Comparison of ENCODE assay signal across 8 cellular contexts in genomic region chr10:102743078-102743587, GRCh38. TPM values are rescaled to one million over a fixed set of nuclear protein-coding genes. Genes with fewer than 3 reads are reported as not detected.
DNase-seq lines count a peak whose midpoint lies in the region; ATAC-seq, FAIRE-seq and TF ChIP-seq lines count a peak whose summit lies in the region.

No MANE protein-coding gene starts in this region.

- peak overlapping the region; percentile 19 for H3K4me3 ChIP-seq in astrocyte (ENCODE audit: insufficient read depth, low read depth, low read length)

- no peaks in the 10 kb centered on the region for H3K27me3 Mint-ChIP-seq in CD4-positive, alpha-beta T cell
- H3K27me3 Mint-ChIP-seq in astrocyte (ENCODE audit: low read depth, unreplicated experiment) (no peaks in the 10 kb centered on the region), natural killer cell (ENCODE audit: low read depth in 2 of 2) (no peaks in the 10 kb centered on the region)

- CTCF ChIA-PET in CD4-positive, alpha-beta T cell (lab: Charles Lee): interaction anchor here (0.6 to 4.9 kb wide), 4 partner anchors 11 to 501 kb away, joined by 3 to 30 read pairs (median 4); partner anchors contain the start of genes ARL3 and SFXN2

- POLR2A ChIA-PET in CD4-positive, alpha-beta T cell (lab: Charles Lee): interaction anchor here (0.7 to 3.2 kb wide), 15 partner anchors 9 to 349 kb away, joined by 3 to 32 read pairs (median 5); partner anchors contain the start of genes ARL3, CNNM2, NFKB2 and SFXN2

- no peak for FAIRE-seq in astrocyte (lab: Jason Lieb, UNC)

- intact Hi-C loops in CD4-positive, alpha-beta T cell (cut with DNase I, micrococcal nuclease): loop anchor here (1.0 to 10.0 kb wide), 13 partner anchors 29 to 1698 kb away; partner anchors contain the start of genes ARL3 (in 2 of the 2), CNNM2 (in 2 of the 2), SFXN2 (in 2 of the 2) and HPS6 (in 1 of the 2)
- intact Hi-C loops in natural killer cell (cut with micrococcal nuclease): loop anchor here (1.0 to 2.0 kb wide), 6 partner anchors 29 to 240 kb away; partner anchors contain the start of genes ACTR1A, ARL3, BORCS7 and CNNM2

- peaks cover 10% of the 10 kb centered on the region for H3K36me3 Mint-ChIP-seq in CD4-positive, alpha-beta T cell (ENCODE audit: low read depth)
- H3K36me3 Mint-ChIP-seq in astrocyte (ENCODE audit: low read depth, unreplicated experiment) (peaks cover 1% of the 10 kb centered on the region), natural killer cell (no peaks in the 10 kb centered on the region)

- peak overlapping the region; percentile 94 for H3K4me3 Mint-ChIP-seq in CD4-positive, alpha-beta T cell
- H3K4me3 Mint-ChIP-seq in astrocyte (ENCODE audit: unreplicated experiment) (peak overlapping the region; percentile 99), natural killer cell (peak overlapping the region; percentile 93)

- TF ChIP-seq CTCF in CD4-positive, alpha-beta T cell (IDR thresholded peaks at IDR 0.05): no peak
- no peak for TF ChIP-seq CTCF in astrocyte (IDR thresholded peaks at IDR 0.05; ENCODE audit: insufficient read depth, low read depth, low read length)
- TF ChIP-seq CTCF in natural killer cell (IDR thresholded peaks at IDR 0.05): no peak

- no peak for ATAC-seq in CD4-positive, alpha-beta T cell (ENCODE audit: poor library complexity)
- ATAC-seq in HG03159 (IDR thresholded peaks at IDR 0.05; ENCODE audit: unreplicated experiment) (peak; percentile 2), natural killer cell (no peak), HG02798 (IDR thresholded peaks at IDR 0.05; ENCODE audit: poor library complexity, unreplicated experiment) (no peak)

- H3K9me3 ChIP-seq in CD4-positive, alpha-beta T cell (ENCODE audit: control insufficient read depth, low read length): no peaks in the 10 kb centered on the region
- no peaks in the 10 kb centered on the region for H3K9me3 ChIP-seq in astrocyte (ENCODE audit: insufficient read depth, low read depth, low read length)

- no peaks in the 10 kb centered on the region for H3K36me3 ChIP-seq in astrocyte (ENCODE audit: insufficient read depth, low read length)

- H3K27ac ChIP-seq in CD4-positive, alpha-beta T cell (ENCODE audit: low read depth, low read length): no peak overlapping the region
- H3K27ac ChIP-seq in astrocyte (ENCODE audit: low read depth, low read length): peak overlapping the region; percentile 14

- H4K20me1 ChIP-seq in astrocyte (ENCODE audit: insufficient read depth, low read length): peaks cover 14% of the 10 kb centered on the region

- H2AFZ ChIP-seq in astrocyte (ENCODE audit: low read depth, low read length): peak overlapping the region; percentile 79

- peak overlapping the region; percentile 65 for H3K4me2 ChIP-seq in astrocyte (ENCODE audit: low read length)

- H3K4me1 Mint-ChIP-seq in CD4-positive, alpha-beta T cell (ENCODE audit: low read depth): peaks cover 45% of the 10 kb centered on the region
- H3K4me1 Mint-ChIP-seq in astrocyte (ENCODE audit: low read depth, unreplicated experiment) (peaks cover 26% of the 10 kb centered on the region), natural killer cell (peaks cover 43 to 46% of the 10 kb centered on the region in 2 donors)

- H3K9ac ChIP-seq in astrocyte (ENCODE audit: low read length): no peak overlapping the region

- H3K27ac Mint-ChIP-seq in CD4-positive, alpha-beta T cell: peak overlapping the region; percentile 86
- peak overlapping the region; percentile 86 for H3K27ac Mint-ChIP-seq in astrocyte (ENCODE audit: unreplicated experiment)
- H3K27ac Mint-ChIP-seq in natural killer cell: peak overlapping the region; percentile 78 to 86

- peaks cover 41% of the 10 kb centered on the region for H3K79me2 ChIP-seq in astrocyte (ENCODE audit: insufficient read depth, low read length)

- peak in 1 of 10 experiments; percentile 7 for DNase-seq in CD4-positive, alpha-beta T cell
- DNase-seq in astrocyte (ENCODE audit: low read depth) (no peak), natural killer cell (no peak), HCEC 1CT (no peak), EL (no peak), cerebellar cortex (ENCODE audit: low spot score) (no peak)

- peaks cover 8% of the 10 kb centered on the region for H3K4me1 ChIP-seq in astrocyte (ENCODE audit: insufficient read depth, low read length)

- no peaks in the 10 kb centered on the region for H3K9me3 Mint-ChIP-seq in CD4-positive, alpha-beta T cell
- H3K9me3 Mint-ChIP-seq in astrocyte (ENCODE audit: unreplicated experiment) (no peaks in the 10 kb centered on the region), natural killer cell (peaks cover 0 to 4% of the 10 kb centered on the region in 2 donors)

- no peaks in the 10 kb centered on the region for H3K27me3 ChIP-seq in CD4-positive, alpha-beta T cell (ENCODE audit: control insufficient read depth, insufficient read depth, low read length)
- H3K27me3 ChIP-seq in astrocyte (ENCODE audit: insufficient read depth, low read length): no peaks in the 10 kb centered on the region

RNA-seq across cellular contexts. Expression of gene WBP1L, which starts 0.6 kb away (rescaled TPM):
- total RNA-seq in CD4-positive, alpha-beta T cell: 1 to 10 TPM; 6.1 to 6.5 TPM
- total RNA-seq in astrocyte (73.6 and 75.7 TPM in 2 replicates), natural killer cell (10 to 100 TPM; 34.6 to 48.4 (median 47.9) TPM)

RNA-seq across cellular contexts. Expression of gene SFXN2, which starts 28.7 kb away (rescaled TPM):
- 1 to 10 TPM; 6.4 to 7.6 TPM for total RNA-seq in CD4-positive, alpha-beta T cell
- 8.4 and 9.1 TPM in 2 replicates for total RNA-seq in astrocyte
- 1 to 10 TPM; 4.8 to 8.0 (median 5.1) TPM for total RNA-seq in natural killer cell

RNA-seq across cellular contexts. Expression of gene ARL3, which starts 28.9 kb away (rescaled TPM):
- 1 to 10 TPM in 1 of 2 experiments, under 1 TPM in 1; 0.99 to 1.3 TPM for total RNA-seq in CD4-positive, alpha-beta T cell
- total RNA-seq in astrocyte: 16.6 and 18.2 TPM in 2 replicates
- total RNA-seq in natural killer cell: 1 to 10 TPM; 1.4 to 1.7 (median 1.5) TPM
